In the genomic region with DNA sequence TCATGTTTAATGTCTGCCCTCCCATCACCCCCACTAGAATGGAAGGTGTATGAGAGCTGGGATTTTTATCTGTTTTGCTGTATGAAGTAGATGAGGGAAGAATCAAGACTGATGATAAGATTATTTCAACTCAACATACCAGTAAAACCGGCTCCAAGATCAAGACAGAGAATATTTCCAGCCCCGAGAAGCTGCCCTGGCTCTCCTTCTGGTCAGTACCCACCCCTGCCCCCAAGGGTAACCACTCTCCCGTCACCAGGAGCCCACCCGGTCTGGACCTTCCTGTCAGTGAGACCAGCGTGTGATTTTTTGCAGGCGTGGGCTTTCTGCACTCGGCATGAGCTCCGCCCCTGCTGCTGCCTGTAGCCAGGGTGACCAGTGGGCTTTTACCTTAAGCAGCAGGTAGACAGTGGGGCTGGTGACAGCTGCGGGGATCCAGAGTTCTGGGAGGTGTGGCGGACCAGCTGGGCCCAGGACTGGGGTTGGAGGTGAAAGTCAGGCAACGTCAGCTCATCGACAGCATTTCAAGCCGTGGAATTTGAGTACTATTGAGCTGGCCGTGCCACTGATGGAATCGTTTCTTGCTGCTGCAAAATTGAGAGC, we compare ENCODE assay signal across 1 cellular context.
TF ChIP-seq lines count a peak whose summit lies in the region.

No MANE protein-coding gene starts in this region.

TF ChIP-seq in K562, 482 proteins besides CTCF, POLR2A, EP300 and RAD21:
- TF ChIP-seq, protein P1, sequence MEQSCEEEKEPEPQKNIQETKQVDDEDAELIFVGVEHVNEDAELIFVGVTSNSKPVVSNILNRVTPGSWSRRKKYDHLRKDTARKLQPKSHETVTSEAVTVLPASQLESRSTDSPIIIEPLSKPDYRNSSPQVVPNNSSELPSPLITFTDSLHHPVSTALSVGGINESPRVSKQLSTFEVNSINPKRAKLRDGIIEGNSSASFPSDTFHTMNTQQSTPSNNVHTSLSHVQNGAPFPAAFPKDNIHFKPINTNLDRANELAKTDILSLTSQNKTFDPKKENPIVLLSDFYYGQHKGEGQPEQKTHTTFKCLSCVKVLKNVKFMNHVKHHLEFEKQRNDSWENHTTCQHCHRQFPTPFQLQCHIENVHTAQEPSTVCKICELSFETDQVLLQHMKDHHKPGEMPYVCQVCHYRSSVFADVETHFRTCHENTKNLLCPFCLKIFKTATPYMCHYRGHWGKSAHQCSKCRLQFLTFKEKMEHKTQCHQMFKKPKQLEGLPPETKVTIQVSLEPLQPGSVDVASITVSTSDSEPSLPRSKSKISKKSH (CRISPR knock-in tag; IDR thresholded peaks at IDR 0.05): no peak
- TF ChIP-seq RHOXF2B (CRISPR knock-in tag; conservative IDR thresholded peaks at IDR 0.05) (no peak), CCNT2 (IDR thresholded peaks at IDR 0.05; ENCODE audit: borderline replicate concordance, extremely low read depth, insufficient read length, low read depth, low read length) (no peak), MYBL2 (IDR thresholded peaks at IDR 0.05; ENCODE audit: low read depth) (no peak), MYBL2 (CRISPR knock-in tag; IDR thresholded peaks at IDR 0.05; ENCODE audit: borderline replicate concordance) (no peak), YY1 (IDR thresholded peaks at IDR 0.05; ENCODE audit: borderline replicate concordance in 1 of 3, control insufficient read depth in 1 of 3, extremely low read depth in 1 of 3, insufficient read depth in 3 of 3, insufficient read length in 1 of 3, insufficient replicate concordance in 2 of 3, low read depth in 1 of 3, low read length in 2 of 3) (no peak), CEBPB (tag; IDR thresholded peaks at IDR 0.05) (no peak), ZNF146 (CRISPR knock-in tag; IDR thresholded peaks at IDR 0.05; ENCODE audit: unreplicated experiment) (no peak)
- TF ChIP-seq, protein P2, sequence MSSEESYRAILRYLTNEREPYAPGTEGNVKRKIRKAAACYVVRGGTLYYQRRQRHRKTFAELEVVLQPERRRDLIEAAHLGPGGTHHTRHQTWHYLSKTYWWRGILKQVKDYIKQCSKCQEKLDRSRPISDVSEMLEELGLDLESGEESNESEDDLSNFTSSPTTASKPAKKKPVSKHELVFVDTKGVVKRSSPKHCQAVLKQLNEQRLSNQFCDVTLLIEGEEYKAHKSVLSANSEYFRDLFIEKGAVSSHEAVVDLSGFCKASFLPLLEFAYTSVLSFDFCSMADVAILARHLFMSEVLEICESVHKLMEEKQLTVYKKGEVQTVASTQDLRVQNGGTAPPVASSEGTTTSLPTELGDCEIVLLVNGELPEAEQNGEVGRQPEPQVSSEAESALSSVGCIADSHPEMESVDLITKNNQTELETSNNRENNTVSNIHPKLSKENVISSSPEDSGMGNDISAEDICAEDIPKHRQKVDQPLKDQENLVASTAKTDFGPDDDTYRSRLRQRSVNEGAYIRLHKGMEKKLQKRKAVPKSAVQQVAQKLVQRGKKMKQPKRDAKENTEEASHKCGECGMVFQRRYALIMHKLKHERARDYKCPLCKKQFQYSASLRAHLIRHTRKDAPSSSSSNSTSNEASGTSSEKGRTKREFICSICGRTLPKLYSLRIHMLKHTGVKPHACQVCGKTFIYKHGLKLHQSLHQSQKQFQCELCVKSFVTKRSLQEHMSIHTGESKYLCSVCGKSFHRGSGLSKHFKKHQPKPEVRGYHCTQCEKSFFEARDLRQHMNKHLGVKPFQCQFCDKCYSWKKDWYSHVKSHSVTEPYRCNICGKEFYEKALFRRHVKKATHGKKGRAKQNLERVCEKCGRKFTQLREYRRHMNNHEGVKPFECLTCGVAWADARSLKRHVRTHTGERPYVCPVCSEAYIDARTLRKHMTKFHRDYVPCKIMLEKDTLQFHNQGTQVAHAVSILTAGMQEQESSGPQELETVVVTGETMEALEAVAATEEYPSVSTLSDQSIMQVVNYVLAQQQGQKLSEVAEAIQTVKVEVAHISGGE (CRISPR knock-in tag; IDR thresholded peaks at IDR 0.05): no peak
